ENCODE assay signal across 1 cellular context in genomic region chr11:96341237-96342130, GRCh38.
TF ChIP-seq lines count a peak whose summit lies in the region.

No MANE protein-coding gene starts in this region.

TF ChIP-seq in H1, 55 proteins besides CTCF, POLR2A, EP300 and RAD21:
- TF ChIP-seq, protein P1, sequence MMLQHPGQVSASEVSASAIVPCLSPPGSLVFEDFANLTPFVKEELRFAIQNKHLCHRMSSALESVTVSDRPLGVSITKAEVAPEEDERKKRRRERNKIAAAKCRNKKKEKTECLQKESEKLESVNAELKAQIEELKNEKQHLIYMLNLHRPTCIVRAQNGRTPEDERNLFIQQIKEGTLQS (IDR thresholded peaks at IDR 0.05; ENCODE audit: insufficient read depth, low read depth, low read length): no peak
- TF ChIP-seq HDAC6 (IDR thresholded peaks at IDR 0.05; ENCODE audit: low read depth, low read length) (no peak), JUN (IDR thresholded peaks at IDR 0.05; ENCODE audit: low read depth, low read length) (no peak), SIX5 (IDR thresholded peaks at IDR 0.05; ENCODE audit: low read depth, low read length) (no peak), CHD1 (IDR thresholded peaks at IDR 0.05; ENCODE audit: low read depth, low read length) (no peak), HDAC2 (IDR thresholded peaks at IDR 0.05; ENCODE audit: borderline replicate concordance in 1 of 2, low read depth in 2 of 2, low read length in 2 of 2) (0 out of 4 replicates have a peak, but pooled peaks of 1 of the 2 experiments have one; percentile 34), KDM4A (IDR thresholded peaks at IDR 0.05; ENCODE audit: low read depth, low read length, severe bottlenecking) (peak; percentile 5), SP4 (IDR thresholded peaks at IDR 0.05; ENCODE audit: low read length) (no peak), ASH2L (IDR thresholded peaks at IDR 0.05; ENCODE audit: low read length) (peak; percentile 52), EZH2 (IDR thresholded peaks at IDR 0.05; ENCODE audit: low read depth, low read length, severe bottlenecking) (no peak)
- TF ChIP-seq, protein P2, sequence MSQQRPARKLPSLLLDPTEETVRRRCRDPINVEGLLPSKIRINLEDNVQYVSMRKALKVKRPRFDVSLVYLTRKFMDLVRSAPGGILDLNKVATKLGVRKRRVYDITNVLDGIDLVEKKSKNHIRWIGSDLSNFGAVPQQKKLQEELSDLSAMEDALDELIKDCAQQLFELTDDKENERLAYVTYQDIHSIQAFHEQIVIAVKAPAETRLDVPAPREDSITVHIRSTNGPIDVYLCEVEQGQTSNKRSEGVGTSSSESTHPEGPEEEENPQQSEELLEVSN (IDR thresholded peaks at IDR 0.05): no peak
